In the genomic region with DNA sequence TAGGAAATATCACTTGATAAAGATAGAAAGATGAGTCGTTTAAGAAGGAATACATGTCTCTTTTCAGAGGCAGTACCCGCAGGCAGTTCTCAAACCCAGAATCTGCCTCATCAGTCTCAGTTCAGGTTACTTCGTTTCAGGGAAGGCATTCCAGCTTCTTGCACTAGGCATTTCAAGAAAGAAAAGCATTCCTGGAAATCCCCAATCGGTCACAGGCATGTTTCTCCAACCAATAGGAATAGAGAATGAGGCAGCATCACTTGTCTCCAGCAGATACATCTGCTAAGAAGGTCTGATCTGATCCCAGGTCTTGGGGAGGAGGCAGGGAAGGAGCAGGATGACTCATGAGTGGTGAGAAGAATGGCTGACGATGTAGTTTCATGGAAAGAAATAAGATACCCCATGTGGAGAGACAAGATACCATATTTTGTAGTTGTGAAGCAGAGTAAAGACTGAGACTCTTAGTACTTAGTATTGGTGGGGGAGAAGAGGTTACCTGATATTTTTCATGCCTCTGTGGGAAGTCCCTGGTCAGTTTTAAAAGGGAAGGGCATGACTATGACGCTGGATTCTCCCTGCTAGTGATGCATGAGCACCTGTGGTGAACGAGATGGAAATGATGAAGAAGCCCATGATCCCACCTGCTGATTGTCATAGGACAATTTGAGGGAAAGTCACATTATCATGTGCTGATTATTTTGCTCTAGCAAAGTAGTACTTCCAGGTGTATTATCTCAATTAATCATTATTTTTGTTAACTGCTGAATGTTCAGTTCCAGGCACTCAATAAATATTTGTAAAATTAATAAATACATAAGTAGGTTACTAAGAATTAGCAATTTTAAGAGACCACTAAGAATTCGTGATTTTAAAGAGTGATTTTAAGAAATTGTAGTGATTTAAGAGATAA, we compare ENCODE assay signal across 1 cellular context.
TF ChIP-seq lines count a peak whose summit lies in the region.

No MANE protein-coding gene starts in this region.

TF ChIP-seq in H1, 55 proteins besides CTCF, POLR2A, EP300 and RAD21:
- TF ChIP-seq TBP (IDR thresholded peaks at IDR 0.05; ENCODE audit: low read depth, low read length) (no peak), GABPA (IDR thresholded peaks at IDR 0.05; ENCODE audit: borderline replicate concordance, insufficient read depth, low read length) (no peak), KDM1A (IDR thresholded peaks at IDR 0.05; ENCODE audit: borderline replicate concordance, low read length) (no peak), EGR1 (IDR thresholded peaks at IDR 0.05; ENCODE audit: borderline replicate concordance, low read depth, low read length) (no peak), JUN (IDR thresholded peaks at IDR 0.05; ENCODE audit: low read depth, low read length) (no peak), NRF1 (IDR thresholded peaks at IDR 0.05; ENCODE audit: low read depth, low read length) (no peak), MAFK (IDR thresholded peaks at IDR 0.05; ENCODE audit: low read depth, low read length) (no peak), SIRT6 (IDR thresholded peaks at IDR 0.05; ENCODE audit: low read length) (no peak), JUND (IDR thresholded peaks at IDR 0.05; ENCODE audit: low read length) (0 out of 2 replicates have a peak, but pooled peaks have one; percentile 41), RXRA (IDR thresholded peaks at IDR 0.05; ENCODE audit: insufficient read depth, low read depth, low read length) (no peak), CTBP2 (IDR thresholded peaks at IDR 0.05; ENCODE audit: borderline replicate concordance, insufficient read depth, insufficient read length, low read length) (no peak), GTF2F1 (IDR thresholded peaks at IDR 0.05; ENCODE audit: borderline replicate concordance, low read depth, low read length) (no peak), RFX5 (IDR thresholded peaks at IDR 0.05; ENCODE audit: borderline replicate concordance, low read depth, low read length) (peak; percentile 97), POU5F1 (IDR thresholded peaks at IDR 0.05; ENCODE audit: low read depth, low read length) (no peak), TCF12 (IDR thresholded peaks at IDR 0.05; ENCODE audit: low read depth, low read length) (no peak), ASH2L (IDR thresholded peaks at IDR 0.05; ENCODE audit: low read length) (peak; percentile 32), BRCA1 (IDR thresholded peaks at IDR 0.05; ENCODE audit: low read depth, low read length) (no peak), SP2 (IDR thresholded peaks at IDR 0.05; ENCODE audit: low read length) (no peak), KDM5A (IDR thresholded peaks at IDR 0.05; ENCODE audit: low read length) (no peak), HDAC6 (IDR thresholded peaks at IDR 0.05; ENCODE audit: low read depth, low read length) (no peak), CHD1 (IDR thresholded peaks at IDR 0.05; ENCODE audit: low read depth, low read length) (no peak), RNF2 (IDR thresholded peaks at IDR 0.05; ENCODE audit: borderline replicate concordance, low read depth, low read length, missing control alignments, poor library complexity, severe bottlenecking) (no peak), CHD2 (IDR thresholded peaks at IDR 0.05; ENCODE audit: low read length) (0 out of 2 replicates have a peak, but pooled peaks have one; percentile 10), ZNF274 (IDR thresholded peaks at IDR 0.05; ENCODE audit: borderline replicate concordance, extremely low read depth, low read length) (no peak), BCL11A (IDR thresholded peaks at IDR 0.05; ENCODE audit: low read depth in 2 of 2, low read length in 2 of 2) (no peak), NANOG (IDR thresholded peaks at IDR 0.05; ENCODE audit: insufficient read depth, low read depth, low read length, poor library complexity, severe bottlenecking) (no peak), YY1 (IDR thresholded peaks at IDR 0.05; ENCODE audit: low read depth, low read length) (peak; percentile 46; the same call in 1 of the 2 replicates), TEAD4 (IDR thresholded peaks at IDR 0.05; ENCODE audit: low read depth, low read length) (no peak), CEBPB (IDR thresholded peaks at IDR 0.05; ENCODE audit: low read depth, low read length) (no peak), SUZ12 (IDR thresholded peaks at IDR 0.05; ENCODE audit: low read length) (no peak), HDAC2 (IDR thresholded peaks at IDR 0.05; ENCODE audit: borderline replicate concordance in 1 of 2, low read depth in 2 of 2, low read length in 2 of 2) (no peak), POLR2AphosphoS5 (IDR thresholded peaks at IDR 0.05; ENCODE audit: low read depth, low read length) (no peak), ATF3 (IDR thresholded peaks at IDR 0.05; ENCODE audit: insufficient read depth, low read depth, low read length) (no peak), SIX5 (IDR thresholded peaks at IDR 0.05; ENCODE audit: low read depth, low read length) (no peak), SP1 (IDR thresholded peaks at IDR 0.05; ENCODE audit: low read depth, low read length) (peak; percentile 69; the same call in 1 of the 2 replicates), RBBP5 (IDR thresholded peaks at IDR 0.05; ENCODE audit: borderline replicate concordance, low read depth, low read length) (no peak), SIN3A (conservative IDR thresholded peaks at IDR 0.05 in 1 of 2, IDR thresholded peaks at IDR 0.05 in 1 of 2; ENCODE audit: low read depth in 1 of 2, low read length in 2 of 2) (no peak), CREB1 (IDR thresholded peaks at IDR 0.05) (peak; percentile 92), USF2 (IDR thresholded peaks at IDR 0.05; ENCODE audit: low read length) (no peak), FOSL1 (IDR thresholded peaks at IDR 0.05; ENCODE audit: insufficient read depth, low read depth, low read length) (no peak), EZH2 (IDR thresholded peaks at IDR 0.05; ENCODE audit: low read depth, low read length, severe bottlenecking) (no peak), CBX5 (IDR thresholded peaks at IDR 0.05; ENCODE audit: low read depth, low read length) (no peak), PHF8 (conservative IDR thresholded peaks at IDR 0.05; ENCODE audit: low read depth, low read length) (no peak), TAF7 (optimal IDR thresholded peaks at IDR 0.05; ENCODE audit: borderline replicate concordance, low read depth, low read length) (no peak), BACH1 (IDR thresholded peaks at IDR 0.05; ENCODE audit: low read length) (no peak), SAP30 (IDR thresholded peaks at IDR 0.05; ENCODE audit: insufficient read depth, insufficient replicate concordance, low read length) (no peak), SP4 (IDR thresholded peaks at IDR 0.05; ENCODE audit: low read length) (no peak), KDM4A (IDR thresholded peaks at IDR 0.05; ENCODE audit: low read depth, low read length, severe bottlenecking) (no peak), TAF1 (IDR thresholded peaks at IDR 0.05; ENCODE audit: low read depth, low read length) (0 out of 2 replicates have a peak, but pooled peaks have one; percentile 17), CBX8 (IDR thresholded peaks at IDR 0.05; ENCODE audit: borderline replicate concordance, low read depth, low read length) (no peak), ATF2 (IDR thresholded peaks at IDR 0.05; ENCODE audit: low read length) (no peak), SRF (IDR thresholded peaks at IDR 0.05; ENCODE audit: low read depth, low read length) (no peak)
- TF ChIP-seq, protein P1, sequence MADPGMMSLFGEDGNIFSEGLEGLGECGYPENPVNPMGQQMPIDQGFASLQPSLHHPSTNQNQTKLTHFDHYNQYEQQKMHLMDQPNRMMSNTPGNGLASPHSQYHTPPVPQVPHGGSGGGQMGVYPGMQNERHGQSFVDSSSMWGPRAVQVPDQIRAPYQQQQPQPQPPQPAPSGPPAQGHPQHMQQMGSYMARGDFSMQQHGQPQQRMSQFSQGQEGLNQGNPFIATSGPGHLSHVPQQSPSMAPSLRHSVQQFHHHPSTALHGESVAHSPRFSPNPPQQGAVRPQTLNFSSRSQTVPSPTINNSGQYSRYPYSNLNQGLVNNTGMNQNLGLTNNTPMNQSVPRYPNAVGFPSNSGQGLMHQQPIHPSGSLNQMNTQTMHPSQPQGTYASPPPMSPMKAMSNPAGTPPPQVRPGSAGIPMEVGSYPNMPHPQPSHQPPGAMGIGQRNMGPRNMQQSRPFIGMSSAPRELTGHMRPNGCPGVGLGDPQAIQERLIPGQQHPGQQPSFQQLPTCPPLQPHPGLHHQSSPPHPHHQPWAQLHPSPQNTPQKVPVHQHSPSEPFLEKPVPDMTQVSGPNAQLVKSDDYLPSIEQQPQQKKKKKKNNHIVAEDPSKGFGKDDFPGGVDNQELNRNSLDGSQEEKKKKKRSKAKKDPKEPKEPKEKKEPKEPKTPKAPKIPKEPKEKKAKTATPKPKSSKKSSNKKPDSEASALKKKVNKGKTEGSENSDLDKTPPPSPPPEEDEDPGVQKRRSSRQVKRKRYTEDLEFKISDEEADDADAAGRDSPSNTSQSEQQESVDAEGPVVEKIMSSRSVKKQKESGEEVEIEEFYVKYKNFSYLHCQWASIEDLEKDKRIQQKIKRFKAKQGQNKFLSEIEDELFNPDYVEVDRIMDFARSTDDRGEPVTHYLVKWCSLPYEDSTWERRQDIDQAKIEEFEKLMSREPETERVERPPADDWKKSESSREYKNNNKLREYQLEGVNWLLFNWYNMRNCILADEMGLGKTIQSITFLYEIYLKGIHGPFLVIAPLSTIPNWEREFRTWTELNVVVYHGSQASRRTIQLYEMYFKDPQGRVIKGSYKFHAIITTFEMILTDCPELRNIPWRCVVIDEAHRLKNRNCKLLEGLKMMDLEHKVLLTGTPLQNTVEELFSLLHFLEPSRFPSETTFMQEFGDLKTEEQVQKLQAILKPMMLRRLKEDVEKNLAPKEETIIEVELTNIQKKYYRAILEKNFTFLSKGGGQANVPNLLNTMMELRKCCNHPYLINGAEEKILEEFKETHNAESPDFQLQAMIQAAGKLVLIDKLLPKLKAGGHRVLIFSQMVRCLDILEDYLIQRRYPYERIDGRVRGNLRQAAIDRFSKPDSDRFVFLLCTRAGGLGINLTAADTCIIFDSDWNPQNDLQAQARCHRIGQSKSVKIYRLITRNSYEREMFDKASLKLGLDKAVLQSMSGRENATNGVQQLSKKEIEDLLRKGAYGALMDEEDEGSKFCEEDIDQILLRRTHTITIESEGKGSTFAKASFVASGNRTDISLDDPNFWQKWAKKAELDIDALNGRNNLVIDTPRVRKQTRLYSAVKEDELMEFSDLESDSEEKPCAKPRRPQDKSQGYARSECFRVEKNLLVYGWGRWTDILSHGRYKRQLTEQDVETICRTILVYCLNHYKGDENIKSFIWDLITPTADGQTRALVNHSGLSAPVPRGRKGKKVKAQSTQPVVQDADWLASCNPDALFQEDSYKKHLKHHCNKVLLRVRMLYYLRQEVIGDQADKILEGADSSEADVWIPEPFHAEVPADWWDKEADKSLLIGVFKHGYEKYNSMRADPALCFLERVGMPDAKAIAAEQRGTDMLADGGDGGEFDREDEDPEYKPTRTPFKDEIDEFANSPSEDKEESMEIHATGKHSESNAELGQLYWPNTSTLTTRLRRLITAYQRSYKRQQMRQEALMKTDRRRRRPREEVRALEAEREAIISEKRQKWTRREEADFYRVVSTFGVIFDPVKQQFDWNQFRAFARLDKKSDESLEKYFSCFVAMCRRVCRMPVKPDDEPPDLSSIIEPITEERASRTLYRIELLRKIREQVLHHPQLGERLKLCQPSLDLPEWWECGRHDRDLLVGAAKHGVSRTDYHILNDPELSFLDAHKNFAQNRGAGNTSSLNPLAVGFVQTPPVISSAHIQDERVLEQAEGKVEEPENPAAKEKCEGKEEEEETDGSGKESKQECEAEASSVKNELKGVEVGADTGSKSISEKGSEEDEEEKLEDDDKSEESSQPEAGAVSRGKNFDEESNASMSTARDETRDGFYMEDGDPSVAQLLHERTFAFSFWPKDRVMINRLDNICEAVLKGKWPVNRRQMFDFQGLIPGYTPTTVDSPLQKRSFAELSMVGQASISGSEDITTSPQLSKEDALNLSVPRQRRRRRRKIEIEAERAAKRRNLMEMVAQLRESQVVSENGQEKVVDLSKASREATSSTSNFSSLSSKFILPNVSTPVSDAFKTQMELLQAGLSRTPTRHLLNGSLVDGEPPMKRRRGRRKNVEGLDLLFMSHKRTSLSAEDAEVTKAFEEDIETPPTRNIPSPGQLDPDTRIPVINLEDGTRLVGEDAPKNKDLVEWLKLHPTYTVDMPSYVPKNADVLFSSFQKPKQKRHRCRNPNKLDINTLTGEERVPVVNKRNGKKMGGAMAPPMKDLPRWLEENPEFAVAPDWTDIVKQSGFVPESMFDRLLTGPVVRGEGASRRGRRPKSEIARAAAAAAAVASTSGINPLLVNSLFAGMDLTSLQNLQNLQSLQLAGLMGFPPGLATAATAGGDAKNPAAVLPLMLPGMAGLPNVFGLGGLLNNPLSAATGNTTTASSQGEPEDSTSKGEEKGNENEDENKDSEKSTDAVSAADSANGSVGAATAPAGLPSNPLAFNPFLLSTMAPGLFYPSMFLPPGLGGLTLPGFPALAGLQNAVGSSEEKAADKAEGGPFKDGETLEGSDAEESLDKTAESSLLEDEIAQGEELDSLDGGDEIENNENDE (IDR thresholded peaks at IDR 0.05; ENCODE audit: insufficient replicate concordance, low read length), result no peak
- TF ChIP-seq, protein P2, sequence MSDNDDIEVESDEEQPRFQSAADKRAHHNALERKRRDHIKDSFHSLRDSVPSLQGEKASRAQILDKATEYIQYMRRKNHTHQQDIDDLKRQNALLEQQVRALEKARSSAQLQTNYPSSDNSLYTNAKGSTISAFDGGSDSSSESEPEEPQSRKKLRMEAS (IDR thresholded peaks at IDR 0.05), result no peak
- TF ChIP-seq, protein P3, sequence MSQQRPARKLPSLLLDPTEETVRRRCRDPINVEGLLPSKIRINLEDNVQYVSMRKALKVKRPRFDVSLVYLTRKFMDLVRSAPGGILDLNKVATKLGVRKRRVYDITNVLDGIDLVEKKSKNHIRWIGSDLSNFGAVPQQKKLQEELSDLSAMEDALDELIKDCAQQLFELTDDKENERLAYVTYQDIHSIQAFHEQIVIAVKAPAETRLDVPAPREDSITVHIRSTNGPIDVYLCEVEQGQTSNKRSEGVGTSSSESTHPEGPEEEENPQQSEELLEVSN (IDR thresholded peaks at IDR 0.05), result no peak
TF ChIP-seq in H1: peak in this region for 8.
